Comparison of ENCODE assay signal across 1 cellular context in genomic region chr3:41717591-41718093, GRCh38.
TF ChIP-seq lines count a peak whose summit lies in the region.

No MANE protein-coding gene starts in this region.

TF ChIP-seq in SK-N-SH, 30 proteins besides CTCF, POLR2A, EP300 and RAD21 (continued from another document):
- TF ChIP-seq FOSL2 (IDR thresholded peaks at IDR 0.05; ENCODE audit: borderline replicate concordance, low read depth) (no peak), NFIC (IDR thresholded peaks at IDR 0.05; ENCODE audit: borderline replicate concordance) (no peak)
